ENCODE assay signal across 2 cellular contexts in the genomic region with DNA sequence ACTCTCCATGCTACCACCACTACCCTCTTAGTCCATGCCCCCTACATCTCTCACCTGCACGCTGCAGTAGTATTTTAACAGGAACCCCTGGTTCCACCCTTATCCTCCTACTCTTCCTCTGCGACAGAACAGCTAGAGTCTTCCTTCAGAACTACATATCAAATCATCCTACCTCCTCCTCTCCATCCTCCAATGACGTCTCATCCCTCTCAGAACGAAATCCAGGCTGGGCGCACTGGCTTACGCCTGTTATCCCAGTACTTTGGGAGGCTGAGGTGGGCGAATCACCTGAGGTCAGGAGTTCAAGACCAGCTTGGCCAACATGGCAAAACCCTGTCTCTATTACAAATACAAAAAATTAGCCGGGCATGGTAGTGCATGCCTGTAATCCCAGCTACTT.
TF ChIP-seq lines count a peak whose summit lies in the region.

No MANE protein-coding gene starts in this region.

TF ChIP-seq in K562, 482 proteins besides CTCF, POLR2A, EP300 and RAD21:
- TF ChIP-seq ARID2 (IDR thresholded peaks at IDR 0.05): no peak
- TF ChIP-seq DEAF1 (CRISPR knock-in tag; IDR thresholded peaks at IDR 0.05): no peak
- TF ChIP-seq, protein P1, sequence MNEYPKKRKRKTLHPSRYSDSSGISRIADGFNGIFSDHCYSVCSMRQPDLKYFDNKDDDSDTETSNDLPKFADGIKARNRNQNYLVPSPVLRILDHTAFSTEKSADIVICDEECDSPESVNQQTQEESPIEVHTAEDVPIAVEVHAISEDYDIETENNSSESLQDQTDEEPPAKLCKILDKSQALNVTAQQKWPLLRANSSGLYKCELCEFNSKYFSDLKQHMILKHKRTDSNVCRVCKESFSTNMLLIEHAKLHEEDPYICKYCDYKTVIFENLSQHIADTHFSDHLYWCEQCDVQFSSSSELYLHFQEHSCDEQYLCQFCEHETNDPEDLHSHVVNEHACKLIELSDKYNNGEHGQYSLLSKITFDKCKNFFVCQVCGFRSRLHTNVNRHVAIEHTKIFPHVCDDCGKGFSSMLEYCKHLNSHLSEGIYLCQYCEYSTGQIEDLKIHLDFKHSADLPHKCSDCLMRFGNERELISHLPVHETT (CRISPR knock-in tag; conservative IDR thresholded peaks at IDR 0.05 in 1 of 2, IDR thresholded peaks at IDR 0.05 in 1 of 2): no peak
- TF ChIP-seq CREM (IDR thresholded peaks at IDR 0.05; ENCODE audit: low read depth): no peak
TF ChIP-seq in K562: peak in this region for 0.

TF ChIP-seq in GM12891, 5 proteins besides CTCF, POLR2A, EP300 and RAD21:
- no peak for TF ChIP-seq PAX5 (IDR thresholded peaks at IDR 0.05; ENCODE audit: insufficient read depth, low read length, severe bottlenecking)
- no peak for TF ChIP-seq SPI1 (IDR thresholded peaks at IDR 0.05; ENCODE audit: low read depth, low read length)
- TF ChIP-seq POLR2AphosphoS5 (IDR thresholded peaks at IDR 0.05; ENCODE audit: low read depth, low read length): no peak
- no peak for TF ChIP-seq POU2F2 (IDR thresholded peaks at IDR 0.05; ENCODE audit: low read depth, low read length)
- TF ChIP-seq TAF1 (IDR thresholded peaks at IDR 0.05; ENCODE audit: low read depth, low read length): no peak
TF ChIP-seq in GM12891: peak in this region for 0.
